In the genomic region with DNA sequence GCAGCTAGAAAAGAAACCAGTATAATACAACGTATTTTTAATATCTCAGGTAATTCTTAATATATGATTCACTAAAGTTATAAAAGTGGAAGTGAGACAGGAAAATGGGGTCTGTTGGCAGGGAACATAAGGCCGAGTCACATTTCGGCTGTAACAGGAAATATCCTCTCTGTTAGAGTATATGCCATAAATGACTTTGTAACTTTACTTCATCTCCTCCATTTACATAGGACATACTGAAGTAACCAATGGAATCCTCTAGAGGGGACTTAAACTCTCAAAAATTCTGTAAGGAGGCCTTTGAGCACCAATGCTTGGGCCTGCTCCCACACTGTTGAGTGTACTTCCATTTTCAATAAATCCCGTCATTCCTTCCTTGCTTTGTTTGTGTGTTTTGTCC, we compare ENCODE assay signal across 12 cellular contexts.
DNase-seq lines count a peak whose midpoint lies in the region; ATAC-seq, FAIRE-seq and TF ChIP-seq lines count a peak whose summit lies in the region.
"Had no signal": no experiment of that assay in that cellular context is flagged by ENCODE, and none has a peak within 500 bp of the region (broad histone marks: within the 10 kb centered on the region; RNA-seq: fewer than 3 reads in every experiment).

No MANE protein-coding gene starts in this region.

- 84% methylated on average over 4 of the region's 4 CpGs for WGBS in suprapubic skin
- WGBS in thyroid gland, 2 donors: 81 to 83% methylated on average over 4 of the region's 4 CpGs

- intact Hi-C loops in left cardiac atrium (cut with DNase I) (no loop called here), thyroid gland (cut with DNase I) (no loop called here)

- no peak for TF ChIP-seq CTCF in cardiac muscle cell (IDR thresholded peaks at IDR 0.05; ENCODE audit: low read depth, low read length)
- no peak for TF ChIP-seq CTCF in choroid plexus epithelial cell (conservative IDR thresholded peaks at IDR 0.05; ENCODE audit: low read depth, low read length)
- TF ChIP-seq CTCF in suprapubic skin (IDR thresholded peaks at IDR 0.05): no peak
- no peak for TF ChIP-seq CTCF in thyroid gland (IDR thresholded peaks at IDR 0.05)

- H3K4me1 ChIP-seq in cardiac muscle cell (ENCODE audit: low read depth): no peaks in the 10 kb centered on the region
- H3K4me1 ChIP-seq in suprapubic skin: no peaks in the 10 kb centered on the region
- no peaks in the 10 kb centered on the region for H3K4me1 ChIP-seq in thyroid gland

- no peak for ATAC-seq in left cardiac atrium

- DNase-seq in cardiac muscle cell (ENCODE audit: low read depth in 1 of 2, low spot score in 1 of 2) (peak in 1 of 2 donors; percentile 25), left cardiac atrium (no peak), HS-5 (ENCODE audit: low read depth) (peak; percentile 13), choroid plexus epithelial cell (ENCODE audit: low read depth) (peak; percentile 36), RCC 7860 (ENCODE audit: low spot score) (no peak), suprapubic skin (ENCODE audit: low spot score in 2 of 2) (no peak), thyroid gland (no peak), globus pallidus (ENCODE audit: low spot score) (no peak)
- DNase-seq: cerebellar nuclear complex, NCI-H2029 treated with DMSO at 0.1 percent for 48 hours, SIG-M5 had no signal

- FAIRE-seq in RCC 7860 (lab: Jason Lieb, UNC): no peak
- FAIRE-seq: GM12892 had no signal

- H3K9me3 ChIP-seq in cardiac muscle cell (ENCODE audit: low read depth) (no peaks in the 10 kb centered on the region), suprapubic skin (no peaks in the 10 kb centered on the region), thyroid gland (no peaks in the 10 kb centered on the region)

- no peaks in the 10 kb centered on the region for H3K27me3 ChIP-seq in cardiac muscle cell
- no peaks in the 10 kb centered on the region for H3K27me3 ChIP-seq in suprapubic skin
- H3K27me3 ChIP-seq in thyroid gland: no peaks in the 10 kb centered on the region

- H3K4me3 ChIP-seq in cardiac muscle cell (no peak overlapping the region), choroid plexus epithelial cell (ENCODE audit: low read depth, low read length) (no peak overlapping the region), suprapubic skin (no peak overlapping the region), thyroid gland (replicated peaks in 1 of 3) (no peak overlapping the region)

- H3K27ac ChIP-seq in cardiac muscle cell (peak overlapping the region; percentile 43), suprapubic skin (no peak overlapping the region), thyroid gland (no peak overlapping the region)

- TF ChIP-seq EP300 in suprapubic skin (IDR thresholded peaks at IDR 0.05): no peak

- H3K36me3 ChIP-seq in cardiac muscle cell (no peaks in the 10 kb centered on the region), suprapubic skin (no peaks in the 10 kb centered on the region), thyroid gland (no peaks in the 10 kb centered on the region)

- TF ChIP-seq POLR2A in suprapubic skin (IDR thresholded peaks at IDR 0.05) (no peak), thyroid gland (IDR thresholded peaks at IDR 0.05) (no peak)

Comparison
In these comparisons a context has a peak if more than half of its experiments do, and no peak if none do; other contexts are left out.
1. DNase-seq: peak in HS-5 (single experiment) and choroid plexus epithelial cell (single experiment); none in left cardiac atrium (single experiment), RCC 7860 (single experiment), suprapubic skin (0 of 2), thyroid gland (0 of 2) and globus pallidus (single experiment).